ENCODE assay signal across 29 cellular contexts in genomic region chr5:35485487-35485886, GRCh38.
"Had no signal": no experiment of that assay in that cellular context is flagged by ENCODE, and none has a peak within 500 bp of the region (broad histone marks: within the 10 kb centered on the region; RNA-seq: fewer than 3 reads in every experiment).

No MANE protein-coding gene starts in this region.

- ATAC-seq: left cardiac atrium; left ventricle myocardium superior; lower lobe of right lung; naive thymus-derived CD8-positive, alpha-beta T cell; sciatic nerve; stimulated activated naive B cell treated with anti-CD40 and anti-IgM and Interleukin-4, amounts not matched to agents 10 μg/mL and 1 μg/mL and 100 μg/mL, for 72 hours; stimulated activated naive CD8-positive, alpha-beta T cell treated with anti-CD3 and anti-CD28 coated beads, Interleukin-15, Interleukin-2, amounts not matched to agents 100 U/mL and 50 U/mL, for 24 hours had no signal

- H3K4me3 Mint-ChIP-seq: naive thymus-derived CD8-positive, alpha-beta T cell; nephron progenitor cell; neural progenitor cell; stimulated activated naive B cell treated with anti-CD40 and anti-IgM and Interleukin-4, amounts not matched to agents 10 μg/mL and 1 μg/mL and 100 μg/mL, for 72 hours had no signal

- H3K4me1 Mint-ChIP-seq: neural progenitor cell had no signal

- H2AFZ ChIP-seq: neural progenitor cell had no signal

- H3K36me3 Mint-ChIP-seq: neural progenitor cell; stimulated activated naive B cell treated with anti-CD40 and anti-IgM and Interleukin-4, amounts not matched to agents 10 μg/mL and 1 μg/mL and 100 μg/mL, for 72 hours had no signal

- DNase-seq: hippocampal formation; kidney glomerular epithelial cell; left cardiac atrium; left ventricle myocardium superior; lower lobe of right lung; mammary epithelial cell; mesenchymal stem cell; naive thymus-derived CD8-positive, alpha-beta T cell; nephron progenitor cell; occipital lobe; stimulated activated CD4-positive, alpha-beta T cell treated with anti-CD3 and anti-CD28 coated beads, Interleukin-12 subunit alpha, Interleukin-12 subunit beta, amount 100 ng/mL, for 4 hours; stimulated activated CD4-positive, alpha-beta T cell treated with anti-CD3 and anti-CD28 coated beads, Interleukin-15, amount 100 ng/mL, for 24 hours; stimulated activated CD4-positive, alpha-beta T cell treated with anti-CD3 and anti-CD28 coated beads, Interleukin-2, amount 100 ng/mL, for 24 hours; stimulated activated CD4-positive, alpha-beta T cell treated with anti-CD3 and anti-CD28 coated beads, Interleukin-4, amount 100 ng/mL, for 1 hour; stimulated activated naive B cell treated with anti-CD40 and anti-IgM and Interleukin-4, amounts not matched to agents 10 μg/mL and 1 μg/mL and 100 μg/mL, for 72 hours; stimulated activated naive CD8-positive, alpha-beta T cell treated with anti-CD3 and anti-CD28 coated beads, Interleukin-15, Interleukin-2, amounts not matched to agents 100 U/mL and 50 U/mL, for 24 hours; stomach; testis; thyroid gland; transverse colon; upper lobe of left lung had no signal

- H3K9me3 Mint-ChIP-seq: naive thymus-derived CD8-positive, alpha-beta T cell; nephron progenitor cell; neural progenitor cell; stimulated activated naive B cell treated with anti-CD40 and anti-IgM and Interleukin-4, amounts not matched to agents 10 μg/mL and 1 μg/mL and 100 μg/mL, for 72 hours had no signal

- H3K4me1 ChIP-seq: neural progenitor cell, right atrium auricular region, stomach, testis, thyroid gland had no signal

- H3K9me3 ChIP-seq: lower lobe of right lung, neutrophil, right atrium auricular region, stomach, testis, thyroid gland, transverse colon, upper lobe of left lung, vagina had no signal

- H3K27ac ChIP-seq: lower lobe of right lung, neural progenitor cell, neutrophil, right atrium auricular region, skin epidermis, stomach, testis, thyroid gland, transverse colon, upper lobe of left lung had no signal

- FAIRE-seq: keratinocyte had no signal

- H3K27me3 ChIP-seq: neural progenitor cell, neutrophil, right atrium auricular region, stomach, testis, thyroid gland, transverse colon, upper lobe of left lung, vagina had no signal

- H3K4me2 ChIP-seq: neural progenitor cell had no signal

- H3K27me3 Mint-ChIP-seq: progenitor cell of endocrine pancreas; stimulated activated naive B cell treated with anti-CD40 and anti-IgM and Interleukin-4, amounts not matched to agents 10 μg/mL and 1 μg/mL and 100 μg/mL, for 72 hours had no signal

- H3K9ac ChIP-seq: neural progenitor cell had no signal

- H3K27ac Mint-ChIP-seq: naive thymus-derived CD8-positive, alpha-beta T cell; nephron progenitor cell; neural progenitor cell; progenitor cell of endocrine pancreas; stimulated activated naive B cell treated with anti-CD40 and anti-IgM and Interleukin-4, amounts not matched to agents 10 μg/mL and 1 μg/mL and 100 μg/mL, for 72 hours had no signal

- H3K4me3 ChIP-seq: lower lobe of right lung, neural progenitor cell, right atrium auricular region, skin epidermis, stomach, testis, thyroid gland, transverse colon, upper lobe of left lung, vagina had no signal

- H3K36me3 ChIP-seq: lower lobe of right lung, neural progenitor cell, neutrophil, right atrium auricular region, stomach, thyroid gland, transverse colon, upper lobe of left lung, vagina had no signal
